In genomic region chr1:178555613-178556012, GRCh38 we compare ENCODE assay signal across 8 cellular contexts. TPM values are rescaled to one million over a fixed set of nuclear protein-coding genes. Genes with fewer than 3 reads are reported as not detected.
A peak's percentile ranks its signal among the peaks of the same experiment; 100 is the strongest.
DNase-seq lines count a peak whose midpoint lies in the region; TF ChIP-seq lines count a peak whose summit lies in the region.
"Not testable (repeated sequence)": the region's sequence is repeated elsewhere in the genome, so short reads cannot be mapped to it uniquely, and the experiment has no call there.
"Had no signal": no experiment of that assay in that cellular context is flagged by ENCODE, and none has a peak within 500 bp of the region (broad histone marks: within the 10 kb centered on the region; RNA-seq: fewer than 3 reads in every experiment).

No MANE protein-coding gene starts in this region.

- 55% methylated on average over 1 of the region's 1 CpG for WGBS in SK-N-SH (ENCODE audit: low lambda C conversion rate)

- H3K9ac ChIP-seq in SK-N-SH: not testable (repeated sequence)

- not testable (repeated sequence) for H3K27ac ChIP-seq in SK-N-SH (ENCODE audit: low read depth in 2 of 2, low read length in 1 of 2)

- DNase-seq in SK-N-SH: not testable (repeated sequence)

- H4K20me1 ChIP-seq in SK-N-SH (ENCODE audit: insufficient read depth): not testable (repeated sequence)

- H3K4me1 ChIP-seq in SK-N-SH (ENCODE audit: control insufficient read depth in 1 of 2, insufficient read depth in 2 of 2, low read depth in 1 of 2, low read length in 1 of 2): not testable (repeated sequence)

- not testable (repeated sequence) for TF ChIP-seq CTCF in SK-N-SH (IDR thresholded peaks at IDR 0.05)

- TF ChIP-seq RAD21 in SK-N-SH (IDR thresholded peaks at IDR 0.05; ENCODE audit: low read length): not testable (repeated sequence)

- POLR2A ChIA-PET in SK-N-SH (lab: Yijun Ruan, JAX): not testable (repeated sequence)

- not testable (repeated sequence) for H3K79me2 ChIP-seq in SK-N-SH (ENCODE audit: insufficient read depth)

- TF ChIP-seq EP300 in SK-N-SH (IDR thresholded peaks at IDR 0.05; ENCODE audit: borderline replicate concordance in 1 of 2, low read depth in 1 of 2, low read length in 1 of 2): not testable (repeated sequence)

- H3K4me3 ChIP-seq in SK-N-SH (ENCODE audit: low read depth in 2 of 2, low read length in 1 of 2): not testable (repeated sequence)

- H3K9me3 ChIP-seq in SK-N-SH: not testable (repeated sequence)

- not testable (repeated sequence) for H3K27me3 ChIP-seq in SK-N-SH (ENCODE audit: insufficient read depth)

- H3K36me3 ChIP-seq in SK-N-SH (replicated peaks in 1 of 2; ENCODE audit: control insufficient read depth in 1 of 2, insufficient read depth in 2 of 2, low read length in 1 of 2): not testable (repeated sequence)

- CTCF ChIA-PET in SK-N-SH (lab: Yijun Ruan, JAX): interaction anchor here (2.4 kb wide), 1 partner anchor 13 kb away, joined by 9 read pairs; no protein-coding TSS in a partner anchor

- H3K9me2 ChIP-seq in SK-N-SH: not testable (repeated sequence)

- H2AFZ ChIP-seq in SK-N-SH (ENCODE audit: low read depth): not testable (repeated sequence)

- not testable (repeated sequence) for H3K4me2 ChIP-seq in SK-N-SH

- not testable (repeated sequence) for H3F3A ChIP-seq in SK-N-SH (replicated peaks; ENCODE audit: insufficient read depth)

TF ChIP-seq in SK-N-SH, 30 proteins besides CTCF, POLR2A, EP300 and RAD21:
- TF ChIP-seq GATA2 (CRISPR knock-in tag; IDR thresholded peaks at IDR 0.05): peak; percentile 57

RNA-seq across cellular contexts. Expression of gene TEX35, which starts 42.7 kb away (rescaled TPM):
- 0.03 TPM in 1 of 2 replicates, not detected in the other for polyA plus RNA-seq in SK-N-SH (2012; rRNA removed)
- 0.03 TPM in 1 of 2 replicates, not detected in the other for polyA plus RNA-seq in SK-N-SH (2012; cell fraction: cytosol; rRNA removed)
- polyA plus RNA-seq in SK-N-SH (2012; cell fraction: nucleus; rRNA removed): 0.06 and 0.15 TPM in 2 replicates
- polyA plus RNA-seq: A549; AG04450; BJ; CD14-positive monocyte; CD4-positive, CD25-positive, alpha-beta regulatory T cell; CD8-positive, alpha-beta memory T cell had no signal

RNA-seq across cellular contexts. Expression of gene CLEC20A, which starts 58.8 kb away (rescaled TPM):
- not detected in 2 replicates for polyA plus RNA-seq in SK-N-SH (2012; rRNA removed)
- not detected in 2 replicates for polyA plus RNA-seq in SK-N-SH (2012; cell fraction: cytosol; rRNA removed)
- polyA plus RNA-seq in SK-N-SH (2012; cell fraction: nucleus; rRNA removed): not detected in 2 replicates
- polyA plus RNA-seq: A549; AG04450; BJ; CD14-positive monocyte; CD4-positive, alpha-beta memory T cell; CD8-positive, alpha-beta memory T cell had no signal
